Comparison of ENCODE assay signal across 10 cellular contexts in genomic region chr4:144547678-144548298, GRCh38.
A peak's percentile ranks its signal among the peaks of the same experiment; 100 is the strongest.
DNase-seq lines count a peak whose midpoint lies in the region; ATAC-seq and TF ChIP-seq lines count a peak whose summit lies in the region.
"Had no signal": no experiment of that assay in that cellular context is flagged by ENCODE, and none has a peak within 500 bp of the region (broad histone marks: within the 10 kb centered on the region; RNA-seq: fewer than 3 reads in every experiment).

No MANE protein-coding gene starts in this region.

- DNase-seq in germinal center (ENCODE audit: low spot score) (peak; percentile 2), AG08395 (ENCODE audit: low spot score) (no peak), psoas muscle (no peak), colonic mucosa (no peak)
- no peak for DNase-seq in activated CD4-positive, alpha-beta T cell treated with anti-CD3 and anti-CD28 coated beads for 36 hours
- DNase-seq: activated naive CD4-positive, alpha-beta T cell treated with Interleukin-2 at 50 U/mL for 16 hours had no signal

- H3K4me1 Mint-ChIP-seq in activated CD4-positive, alpha-beta T cell treated with anti-CD3 and anti-CD28 coated beads for 36 hours, result no peaks in the 10 kb centered on the region

- H3K27ac Mint-ChIP-seq in activated CD4-positive, alpha-beta T cell treated with anti-CD3 and anti-CD28 coated beads for 36 hours, result no peak overlapping the region
- H3K27ac Mint-ChIP-seq: natural killer cell treated with Interleukin-12 subunit alpha and Interleukin-12 subunit beta and Interleukin-15 and Interleukin-18, amount 100 ng/mL, for 72 hours had no signal

- no peaks in the 10 kb centered on the region for H3K9me3 Mint-ChIP-seq in activated CD4-positive, alpha-beta T cell treated with anti-CD3 and anti-CD28 coated beads for 36 hours (ENCODE audit: low read depth)
- H3K9me3 Mint-ChIP-seq: natural killer cell treated with Interleukin-12 subunit alpha and Interleukin-12 subunit beta and Interleukin-15 and Interleukin-18, amount 100 ng/mL, for 72 hours had no signal

- H3K36me3 ChIP-seq in psoas muscle (ENCODE audit: insufficient read depth in 1 of 2, low read depth in 1 of 2) (no peaks in the 10 kb centered on the region), colonic mucosa (no peaks in the 10 kb centered on the region)

- H3K9me3 ChIP-seq in psoas muscle, result no peaks in the 10 kb centered on the region
- no peaks in the 10 kb centered on the region for H3K9me3 ChIP-seq in colonic mucosa

- no peak for TF ChIP-seq CTCF in psoas muscle (IDR thresholded peaks at IDR 0.05)
- TF ChIP-seq CTCF in colonic mucosa (IDR thresholded peaks at IDR 0.05), result no peak

- no peak overlapping the region for H3K4me3 Mint-ChIP-seq in activated CD4-positive, alpha-beta T cell treated with anti-CD3 and anti-CD28 coated beads for 36 hours
- H3K4me3 Mint-ChIP-seq: natural killer cell treated with Interleukin-12 subunit alpha and Interleukin-12 subunit beta and Interleukin-15 and Interleukin-18, amount 100 ng/mL, for 72 hours had no signal

- no peaks in the 10 kb centered on the region for H3K27me3 ChIP-seq in psoas muscle (ENCODE audit: insufficient read depth in 3 of 3, low read length in 2 of 3)
- no peaks in the 10 kb centered on the region for H3K27me3 ChIP-seq in colonic mucosa

- intact Hi-C loops in activated CD4-positive, alpha-beta T cell treated with anti-CD3 and anti-CD28 coated beads for 36 hours (cut with DNase I, micrococcal nuclease), result no loop called here
- intact Hi-C loops in psoas muscle (cut with DNase I), result no loop called here
- intact Hi-C loops in colonic mucosa (cut with DNase I), result no loop called here

- 79 to 86% (median 82%) methylated on average over 2 of the region's 2 CpGs for WGBS in psoas muscle, 3 donors

- no peak overlapping the region for H3K9ac ChIP-seq in colonic mucosa (ENCODE audit: low read depth in 2 of 2, low read length in 2 of 2)

- H3K4me1 ChIP-seq in psoas muscle (no peaks in the 10 kb centered on the region), colonic mucosa (no peaks in the 10 kb centered on the region)

- H3K36me3 Mint-ChIP-seq in activated CD4-positive, alpha-beta T cell treated with anti-CD3 and anti-CD28 coated beads for 36 hours (ENCODE audit: low read depth), result no peaks in the 10 kb centered on the region
- H3K36me3 Mint-ChIP-seq: natural killer cell treated with Interleukin-12 subunit alpha and Interleukin-12 subunit beta and Interleukin-15 and Interleukin-18, amount 100 ng/mL, for 72 hours had no signal

- no peak overlapping the region for H3K4me3 ChIP-seq in psoas muscle
- no peak overlapping the region for H3K4me3 ChIP-seq in colonic mucosa

- ATAC-seq in GM18907 (IDR thresholded peaks at IDR 0.05; ENCODE audit: unreplicated experiment), result peak; percentile 100
- peak; percentile 100 for ATAC-seq in GM21723 (IDR thresholded peaks at IDR 0.05; ENCODE audit: unreplicated experiment)
- peak; percentile 100 for ATAC-seq in HG03196 (IDR thresholded peaks at IDR 0.05; ENCODE audit: unreplicated experiment)
- no peak for ATAC-seq in activated CD4-positive, alpha-beta T cell treated with anti-CD3 and anti-CD28 coated beads for 36 hours
- no peak for ATAC-seq in psoas muscle
- ATAC-seq: natural killer cell treated with Interleukin-12 subunit alpha and Interleukin-12 subunit beta and Interleukin-15 and Interleukin-18, amount 100 ng/mL, for 72 hours had no signal

- POLR2A ChIA-PET in activated CD4-positive, alpha-beta T cell treated with anti-CD3 and anti-CD28 coated beads for 36 hours (lab: Charles Lee), result no interaction called here

- H3K27me3 Mint-ChIP-seq in activated CD4-positive, alpha-beta T cell treated with anti-CD3 and anti-CD28 coated beads for 36 hours, result no peaks in the 10 kb centered on the region
- H3K27me3 Mint-ChIP-seq: natural killer cell treated with Interleukin-12 subunit alpha and Interleukin-12 subunit beta and Interleukin-15 and Interleukin-18, amount 100 ng/mL, for 72 hours had no signal

- CTCF ChIA-PET in activated CD4-positive, alpha-beta T cell treated with anti-CD3 and anti-CD28 coated beads for 36 hours (lab: Charles Lee), result interaction anchor here (0.8 kb wide), 1 partner anchor 1612 kb away, joined by 3 read pairs; no protein-coding TSS in a partner anchor

- H3K27ac ChIP-seq in psoas muscle (no peak overlapping the region), colonic mucosa (no peak overlapping the region)

Comparison
In these comparisons a context has a peak if more than half of its experiments do, and no peak if none do; other contexts are left out.
1. ATAC-seq: peak in GM18907 (single experiment), GM21723 (single experiment) and HG03196 (single experiment); none in activated CD4-positive, alpha-beta T cell treated with anti-CD3 and anti-CD28 coated beads for 36 hours (single experiment) and psoas muscle (0 of 4).